ENCODE assay signal across 11 cellular contexts in the genomic region with DNA sequence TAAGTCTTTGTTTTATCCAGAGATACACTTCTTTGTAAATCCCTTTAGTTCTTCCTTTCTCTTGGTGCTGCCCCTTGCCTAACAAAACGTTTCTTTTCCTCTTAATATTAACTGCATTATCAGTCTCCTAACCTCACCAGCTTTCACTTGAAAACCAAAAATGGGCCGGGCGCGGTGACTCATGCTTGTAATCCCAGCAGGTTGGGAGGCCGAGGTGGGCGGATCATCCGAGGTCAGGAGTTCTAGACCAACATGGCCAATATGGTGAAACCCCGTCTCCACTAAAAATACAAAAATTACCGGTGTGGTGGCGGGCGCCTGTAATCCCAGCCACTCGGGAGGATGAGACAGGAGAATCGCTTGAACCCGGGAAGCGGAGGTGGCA.
DNase-seq lines count a peak whose midpoint lies in the region; ATAC-seq and TF ChIP-seq lines count a peak whose summit lies in the region.
"Had no signal": no experiment of that assay in that cellular context is flagged by ENCODE, and none has a peak within 500 bp of the region (broad histone marks: within the 10 kb centered on the region; RNA-seq: fewer than 3 reads in every experiment).

No MANE protein-coding gene starts in this region.

- TF ChIP-seq CTCF in type B pancreatic cell (conservative IDR thresholded peaks at IDR 0.05) (no peak), MM.1S (IDR thresholded peaks at IDR 0.05; ENCODE audit: low read length) (no peak)

- H3K9ac ChIP-seq in MM.1S (ENCODE audit: low read length), result no peak overlapping the region
- H3K9ac ChIP-seq: BLaER1 treated with 17β-estradiol and CSF1 and Interleukin-3, amounts not matched to agents 10 nM and 100 nM had no signal

- H4K20me1 ChIP-seq in MM.1S (ENCODE audit: insufficient read depth, low read length), result no peaks in the 10 kb centered on the region
- H4K20me1 ChIP-seq: BLaER1 treated with 17β-estradiol and CSF1 and Interleukin-3, amounts not matched to agents 10 nM and 100 nM had no signal

- no peak overlapping the region for H3K4me3 ChIP-seq in MM.1S (ENCODE audit: low read length)
- H3K4me3 ChIP-seq: BLaER1 treated with 17β-estradiol and CSF1 and Interleukin-3, amounts not matched to agents 10 nM and 100 nM had no signal

- no peak overlapping the region for H2AFZ ChIP-seq in MM.1S (ENCODE audit: low read length)

- no peak overlapping the region for H3K4me2 ChIP-seq in MM.1S (ENCODE audit: low read depth, low read length)
- H3K4me2 ChIP-seq: BLaER1 treated with 17β-estradiol and CSF1 and Interleukin-3, amounts not matched to agents 10 nM and 100 nM had no signal

- no peaks in the 10 kb centered on the region for H3K27me3 Mint-ChIP-seq in type B pancreatic cell
- no peaks in the 10 kb centered on the region for H3K27me3 Mint-ChIP-seq in activated CD8-positive, alpha-beta memory T cell treated with anti-CD3 and anti-CD28 coated beads, Interleukin-2, amount 10 ng/mL, durations not matched to agents 7 days and 5 days
- H3K27me3 Mint-ChIP-seq: stimulated activated naive CD8-positive, alpha-beta T cell treated with anti-CD3 and anti-CD28 coated beads, Interleukin-15, amount 100 ng/mL, for 72 hours had no signal

- no peaks in the 10 kb centered on the region for H3F3A ChIP-seq in MM.1S (ENCODE audit: insufficient read depth, low read length)

- intact Hi-C loops in left cardiac atrium (cut with DNase I) (no loop called here), left ventricle myocardium superior (cut with micrococcal nuclease) (no loop called here)

- H3K27ac ChIP-seq in MM.1S (ENCODE audit: low read length), result no peak overlapping the region
- H3K27ac ChIP-seq: BLaER1 treated with 17β-estradiol and CSF1 and Interleukin-3, amounts not matched to agents 10 nM and 100 nM had no signal

- no peaks in the 10 kb centered on the region for H3K36me3 Mint-ChIP-seq in type B pancreatic cell
- H3K36me3 Mint-ChIP-seq in activated CD8-positive, alpha-beta memory T cell treated with anti-CD3 and anti-CD28 coated beads, Interleukin-2, amount 10 ng/mL, durations not matched to agents 7 days and 5 days, result no peaks in the 10 kb centered on the region

- H3K4me3 Mint-ChIP-seq in type B pancreatic cell, result peak overlapping the region; percentile 2
- no peak overlapping the region for H3K4me3 Mint-ChIP-seq in activated CD8-positive, alpha-beta memory T cell treated with anti-CD3 and anti-CD28 coated beads, Interleukin-2, amount 10 ng/mL, durations not matched to agents 7 days and 5 days
- H3K4me3 Mint-ChIP-seq: stimulated activated naive CD8-positive, alpha-beta T cell treated with anti-CD3 and anti-CD28 coated beads, Interleukin-15, amount 100 ng/mL, for 72 hours had no signal

- no peaks in the 10 kb centered on the region for H3K27me3 ChIP-seq in MM.1S (replicated peaks; ENCODE audit: insufficient read depth, low read length)
- H3K27me3 ChIP-seq: BLaER1 treated with 17β-estradiol and CSF1 and Interleukin-3, amounts not matched to agents 10 nM and 100 nM had no signal

- H3K4me1 ChIP-seq in MM.1S (ENCODE audit: low read length), result no peaks in the 10 kb centered on the region
- H3K4me1 ChIP-seq: BLaER1 treated with 17β-estradiol and CSF1 and Interleukin-3, amounts not matched to agents 10 nM and 100 nM had no signal

- no peak overlapping the region for H3K27ac Mint-ChIP-seq in type B pancreatic cell
- no peak overlapping the region for H3K27ac Mint-ChIP-seq in activated CD8-positive, alpha-beta memory T cell treated with anti-CD3 and anti-CD28 coated beads, Interleukin-2, amount 10 ng/mL, durations not matched to agents 7 days and 5 days
- H3K27ac Mint-ChIP-seq: stimulated activated naive CD8-positive, alpha-beta T cell treated with anti-CD3 and anti-CD28 coated beads, Interleukin-15, amount 100 ng/mL, for 72 hours had no signal

- H3K9me3 Mint-ChIP-seq in type B pancreatic cell, result no peaks in the 10 kb centered on the region
- no peaks in the 10 kb centered on the region for H3K9me3 Mint-ChIP-seq in activated CD8-positive, alpha-beta memory T cell treated with anti-CD3 and anti-CD28 coated beads, Interleukin-2, amount 10 ng/mL, durations not matched to agents 7 days and 5 days (ENCODE audit: low read depth)
- H3K9me3 Mint-ChIP-seq: stimulated activated naive CD8-positive, alpha-beta T cell treated with anti-CD3 and anti-CD28 coated beads, Interleukin-15, amount 100 ng/mL, for 72 hours had no signal

- no peaks in the 10 kb centered on the region for H3K9me3 ChIP-seq in MM.1S (replicated peaks; ENCODE audit: insufficient read depth, low read length)
- H3K9me3 ChIP-seq: BLaER1 treated with 17β-estradiol and CSF1 and Interleukin-3, amounts not matched to agents 10 nM and 100 nM had no signal

- no peaks in the 10 kb centered on the region for H3K79me2 ChIP-seq in MM.1S (ENCODE audit: low read length)

- ATAC-seq in left cardiac atrium (no peak), left ventricle myocardium superior (no peak), HG03095 (IDR thresholded peaks at IDR 0.05; ENCODE audit: unreplicated experiment) (peak; percentile 22)
- no peak for ATAC-seq in activated CD8-positive, alpha-beta memory T cell treated with anti-CD3 and anti-CD28 coated beads, Interleukin-2, amount 10 ng/mL, durations not matched to agents 7 days and 5 days
- ATAC-seq: stimulated activated naive CD8-positive, alpha-beta T cell treated with anti-CD3 and anti-CD28 coated beads, Interleukin-15, amount 100 ng/mL, for 72 hours had no signal

- H3K36me3 ChIP-seq in MM.1S (replicated peaks; ENCODE audit: insufficient read depth, low read length), result no peaks in the 10 kb centered on the region
- H3K36me3 ChIP-seq: BLaER1 treated with 17β-estradiol and CSF1 and Interleukin-3, amounts not matched to agents 10 nM and 100 nM had no signal

- CTCF ChIA-PET in activated CD8-positive, alpha-beta memory T cell treated with anti-CD3 and anti-CD28 coated beads, Interleukin-2, amount 10 ng/mL, durations not matched to agents 7 days and 5 days (lab: Charles Lee), result no interaction called here

- H3K9me2 ChIP-seq in MM.1S (replicated peaks; ENCODE audit: insufficient read depth, low read length), result no peaks in the 10 kb centered on the region

- peaks cover 19% of the 10 kb centered on the region for H3K4me1 Mint-ChIP-seq in type B pancreatic cell (ENCODE audit: unreplicated experiment)
- no peaks in the 10 kb centered on the region for H3K4me1 Mint-ChIP-seq in activated CD8-positive, alpha-beta memory T cell treated with anti-CD3 and anti-CD28 coated beads, Interleukin-2, amount 10 ng/mL, durations not matched to agents 7 days and 5 days
- H3K4me1 Mint-ChIP-seq: stimulated activated naive CD8-positive, alpha-beta T cell treated with anti-CD3 and anti-CD28 coated beads, Interleukin-15, amount 100 ng/mL, for 72 hours had no signal

- DNase-seq in left cardiac atrium (peak; percentile 18), left ventricle myocardium superior (no peak), SW480 (ENCODE audit: low spot score) (peak; percentile 10), type B pancreatic cell (ENCODE audit: extremely low spot score, unreplicated experiment) (no peak), MM.1S (no peak), SIG-M5 (lab: John Stamatoyannopoulos, UW) (no peak)
- DNase-seq in activated CD8-positive, alpha-beta memory T cell treated with anti-CD3 and anti-CD28 coated beads, Interleukin-2, amount 10 ng/mL, durations not matched to agents 7 days and 5 days, result no peak
- DNase-seq: activated gamma-delta T cell had no signal

Comparison
In these comparisons a context has a peak if more than half of its experiments do, and no peak if none do; other contexts are left out.
1. DNase-seq: peak in left cardiac atrium (single experiment) and SW480 (single experiment); none in left ventricle myocardium superior (single experiment), type B pancreatic cell (single experiment), MM.1S (single experiment), activated CD8-positive, alpha-beta memory T cell treated with anti-CD3 and anti-CD28 coated beads, Interleukin-2, amount 10 ng/mL, durations not matched to agents 7 days and 5 days (single experiment) and SIG-M5 (single experiment).